ENCODE assay signal across 22 cellular contexts in genomic region chr21:43365611-43366426, GRCh38.
DNase-seq lines count a peak whose midpoint lies in the region; ATAC-seq and TF ChIP-seq lines count a peak whose summit lies in the region.
"Had no signal": no experiment of that assay in that cellular context is flagged by ENCODE, and none has a peak within 500 bp of the region (broad histone marks: within the 10 kb centered on the region; RNA-seq: fewer than 3 reads in every experiment).

No MANE protein-coding gene starts in this region.

- no peak overlapping the region for H3K4me3 ChIP-seq in left ventricle myocardium inferior
- H3K4me3 ChIP-seq: breast epithelium, colonic mucosa, esophagus muscularis mucosa, gastrocnemius medialis, stomach, thyroid gland had no signal

- H3K27ac ChIP-seq in left ventricle myocardium inferior (replicated peaks): peak overlapping the region; percentile 51
- H3K27ac ChIP-seq: breast epithelium, colonic mucosa, esophagus muscularis mucosa, gastrocnemius medialis, thyroid gland had no signal

- H3K4me1 ChIP-seq in left ventricle myocardium inferior: peaks cover 59% of the 10 kb centered on the region
- H3K4me1 ChIP-seq: colonic mucosa had no signal

- ATAC-seq in naive B cell (ENCODE audit: low read depth in 2 of 2): no peak
- no peak for ATAC-seq in stimulated activated effector memory CD8-positive, alpha-beta T cell treated with anti-CD3 and anti-CD28 coated beads, Interleukin-12 subunit alpha, Interleukin-12 subunit beta, amount 100 ng/mL, for 72 hours
- ATAC-seq in GM19395 (IDR thresholded peaks at IDR 0.05; ENCODE audit: unreplicated experiment): no peak
- ATAC-seq: activated T-cell treated with anti-CD3 and anti-CD28 coated beads, Interleukin-2, amount 50 U/mL, for 4 hours; gastrocnemius medialis had no signal

- H3K9me3 Mint-ChIP-seq in brain (peaks cover 0 to 4% (median 0%) of the 10 kb centered on the region in 5 experiments), naive B cell (no peaks in the 10 kb centered on the region)
- H3K9me3 Mint-ChIP-seq in stimulated activated effector memory CD8-positive, alpha-beta T cell treated with anti-CD3 and anti-CD28 coated beads, Interleukin-12 subunit alpha, Interleukin-12 subunit beta, amount 100 ng/mL, for 72 hours: no peaks in the 10 kb centered on the region
- H3K9me3 Mint-ChIP-seq: activated CD4-positive, alpha-beta T cell treated with anti-CD3 and anti-CD28 coated beads, Interleukin-2, amount 10 ng/mL, durations not matched to agents 24 days and 14 days; activated naive CD4-positive, alpha-beta T cell treated with anti-CD3 and anti-CD28 coated beads for 36 hours; activated T-cell treated with anti-CD3 and anti-CD28 coated beads, Interleukin-2, amount 50 U/mL, for 4 hours; T-helper 2 cell treated with Interferon-gamma antibody and Interleukin-4, amounts not matched to agents 5 μg/mL and 100 μg/mL, for 36 hours had no signal

- no peaks in the 10 kb centered on the region for H3K36me3 ChIP-seq in left ventricle myocardium inferior
- H3K36me3 ChIP-seq: breast epithelium, colonic mucosa, esophagus muscularis mucosa, gastrocnemius medialis, stomach, thyroid gland had no signal

- DNase-seq in left ventricle myocardium inferior: no peak
- DNase-seq in cardiac septum (ENCODE audit: low spot score): no peak
- DNase-seq in naive B cell: no peak
- no peak for DNase-seq in NCI-H82 treated with DMSO at 0.1 percent for 48 hours (lab: John Stamatoyannopoulos, UW; ENCODE audit: unreplicated experiment)
- no peak for DNase-seq in stimulated activated effector memory CD8-positive, alpha-beta T cell treated with anti-CD3 and anti-CD28 coated beads, Interleukin-12 subunit alpha, Interleukin-12 subunit beta, amount 100 ng/mL, for 72 hours (ENCODE audit: low spot score in 2 of 2)
- DNase-seq: activated CD4-positive, alpha-beta T cell treated with anti-CD3 and anti-CD28 coated beads, Interleukin-2, amount 10 ng/mL, durations not matched to agents 24 days and 14 days; activated naive CD4-positive, alpha-beta T cell treated with anti-CD3 and anti-CD28 coated beads for 36 hours; activated T-cell treated with anti-CD3 and anti-CD28 coated beads, Interleukin-2, amount 50 U/mL, for 4 hours; C1 segment of cervical spinal cord; colonic mucosa; effector CD8-positive, alpha-beta T cell; gastrocnemius medialis; left colon; NCI-H1436 treated with DMSO at 0.1 percent for 48 hours; NCI-H774 had no signal

- TF ChIP-seq CTCF in left ventricle myocardium inferior (IDR thresholded peaks at IDR 0.05; ENCODE audit: borderline replicate concordance) (no peak), brain (conservative IDR thresholded peaks at IDR 0.05) (no peak)

- H3K27me3 Mint-ChIP-seq in brain (no peaks in the 10 kb centered on the region), naive B cell (peaks cover 0 to 5% (median 0%) of the 10 kb centered on the region in 3 donors)
- H3K27me3 Mint-ChIP-seq: activated CD4-positive, alpha-beta T cell treated with anti-CD3 and anti-CD28 coated beads, Interleukin-2, amount 10 ng/mL, durations not matched to agents 24 days and 14 days had no signal

- intact Hi-C loops in left ventricle myocardium inferior (cut with micrococcal nuclease): no loop called here
- intact Hi-C loops in cardiac septum (cut with DNase I): no loop called here

- H3K4me3 Mint-ChIP-seq in brain (peak overlapping the region in 3 of 5 experiments; percentile 22 to 77 (median 45)), naive B cell (peak overlapping the region in 2 of 8 donors; percentile 42 to 61)
- H3K4me3 Mint-ChIP-seq in stimulated activated effector memory CD8-positive, alpha-beta T cell treated with anti-CD3 and anti-CD28 coated beads, Interleukin-12 subunit alpha, Interleukin-12 subunit beta, amount 100 ng/mL, for 72 hours: no peak overlapping the region
- H3K4me3 Mint-ChIP-seq: activated CD4-positive, alpha-beta T cell treated with anti-CD3 and anti-CD28 coated beads, Interleukin-2, amount 10 ng/mL, durations not matched to agents 24 days and 14 days; activated naive CD4-positive, alpha-beta T cell treated with anti-CD3 and anti-CD28 coated beads for 36 hours; activated T-cell treated with anti-CD3 and anti-CD28 coated beads, Interleukin-2, amount 50 U/mL, for 4 hours; T-helper 2 cell treated with Interferon-gamma antibody and Interleukin-4, amounts not matched to agents 5 μg/mL and 100 μg/mL, for 36 hours had no signal

- H3K27me3 ChIP-seq in left ventricle myocardium inferior (ENCODE audit: low read depth): no peaks in the 10 kb centered on the region
- H3K27me3 ChIP-seq: breast epithelium, colonic mucosa, thyroid gland had no signal

- H3K36me3 Mint-ChIP-seq in brain (no peaks in the 10 kb centered on the region), naive B cell (no peaks in the 10 kb centered on the region)
- H3K36me3 Mint-ChIP-seq in stimulated activated effector memory CD8-positive, alpha-beta T cell treated with anti-CD3 and anti-CD28 coated beads, Interleukin-12 subunit alpha, Interleukin-12 subunit beta, amount 100 ng/mL, for 72 hours: peaks cover 5% of the 10 kb centered on the region

- H3K4me1 Mint-ChIP-seq in brain (peaks cover 88% of the 10 kb centered on the region), naive B cell (peaks cover 35 to 42% (median 41%) of the 10 kb centered on the region in 3 donors)
- peaks cover 30% of the 10 kb centered on the region for H3K4me1 Mint-ChIP-seq in stimulated activated effector memory CD8-positive, alpha-beta T cell treated with anti-CD3 and anti-CD28 coated beads, Interleukin-12 subunit alpha, Interleukin-12 subunit beta, amount 100 ng/mL, for 72 hours

- no peaks in the 10 kb centered on the region for H3K9me3 ChIP-seq in left ventricle myocardium inferior (replicated peaks)
- H3K9me3 ChIP-seq: breast epithelium, colonic mucosa, esophagus muscularis mucosa, gastrocnemius medialis, stomach, thyroid gland had no signal

- peak overlapping the region; percentile 75 to 99 (median 97) for H3K27ac Mint-ChIP-seq in brain
- H3K27ac Mint-ChIP-seq in naive B cell: peak overlapping the region in 5 of 6 donors; percentile 84 to 96 (median 89)
- H3K27ac Mint-ChIP-seq in stimulated activated effector memory CD8-positive, alpha-beta T cell treated with anti-CD3 and anti-CD28 coated beads, Interleukin-12 subunit alpha, Interleukin-12 subunit beta, amount 100 ng/mL, for 72 hours: no peak overlapping the region
- H3K27ac Mint-ChIP-seq: activated CD4-positive, alpha-beta T cell treated with anti-CD3 and anti-CD28 coated beads, Interleukin-2, amount 10 ng/mL, durations not matched to agents 24 days and 14 days; activated naive CD4-positive, alpha-beta T cell treated with anti-CD3 and anti-CD28 coated beads for 36 hours; T-helper 2 cell treated with Interferon-gamma antibody and Interleukin-4, amounts not matched to agents 5 μg/mL and 100 μg/mL, for 36 hours had no signal
